Comparison of ENCODE assay signal across 9 cellular contexts in the genomic region with DNA sequence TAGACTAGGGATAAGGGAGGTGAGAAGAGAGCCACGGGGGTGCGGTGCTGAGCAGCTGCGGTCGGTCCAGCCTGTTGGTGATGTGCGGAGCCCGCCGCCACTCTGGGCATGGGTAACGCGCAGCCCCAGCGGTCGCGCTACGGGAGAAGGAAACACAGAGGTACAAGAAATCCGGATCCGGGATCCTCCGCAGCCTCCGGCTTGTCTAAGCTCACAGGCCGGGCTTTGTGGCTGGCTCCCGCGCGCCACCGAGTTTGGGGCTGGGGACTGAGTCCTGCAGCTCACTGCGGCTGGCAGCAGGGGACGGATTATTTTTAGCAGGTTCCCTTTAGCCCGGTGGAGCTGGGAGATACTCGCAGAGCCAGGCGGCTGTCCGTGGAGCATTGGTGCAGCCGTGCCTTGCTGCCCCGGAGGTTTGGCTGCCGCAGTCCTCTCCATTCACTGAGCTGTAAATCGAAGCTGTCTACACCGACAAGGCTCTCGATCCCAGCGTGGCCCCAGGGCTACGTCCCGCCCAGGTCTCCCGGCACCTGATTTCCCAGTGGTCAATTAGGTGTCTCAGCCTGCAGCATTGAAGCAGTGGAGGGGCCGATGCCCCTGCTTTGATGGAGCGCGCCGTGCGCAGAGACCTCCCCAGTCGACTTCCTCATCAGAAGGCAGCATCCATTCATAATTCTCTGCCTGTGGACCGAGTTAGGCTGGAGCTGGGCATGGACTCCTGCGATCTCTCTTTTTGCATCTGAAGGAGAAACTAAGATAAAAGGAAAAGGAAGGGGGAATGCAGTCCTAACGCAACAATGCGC.
DNase-seq lines count a peak whose midpoint lies in the region; ATAC-seq and TF ChIP-seq lines count a peak whose summit lies in the region.
"Had no signal": no experiment of that assay in that cellular context is flagged by ENCODE, and none has a peak within 500 bp of the region (broad histone marks: within the 10 kb centered on the region; RNA-seq: fewer than 3 reads in every experiment).

No MANE protein-coding gene starts in this region.

- H3K9ac ChIP-seq in stomach smooth muscle (ENCODE audit: low read length in 2 of 2): no peak overlapping the region

- H3K4me1 ChIP-seq in Peyer's patch: no peaks in the 10 kb centered on the region
- H3K4me1 ChIP-seq in stomach smooth muscle (ENCODE audit: control insufficient read depth, insufficient read depth, low read length): peaks cover 13% of the 10 kb centered on the region

- TF ChIP-seq CTCF in Peyer's patch (IDR thresholded peaks at IDR 0.05): no peak
- no peak for TF ChIP-seq CTCF in brain microvascular endothelial cell (IDR thresholded peaks at IDR 0.05; ENCODE audit: low read depth, low read length, missing control alignments)
- no peak for TF ChIP-seq CTCF in kidney epithelial cell (IDR thresholded peaks at IDR 0.05; ENCODE audit: insufficient read depth, low read length, poor library complexity, severe bottlenecking)

- DNase-seq in Peyer's patch: no peak
- no peak for DNase-seq in brain microvascular endothelial cell
- no peak for DNase-seq in kidney epithelial cell (ENCODE audit: low read depth)
- DNase-seq in OCI-M2 (lab: John Stamatoyannopoulos, UW; ENCODE audit: unreplicated experiment): no peak
- DNase-seq: Karpas-422, T1000 had no signal

- no peak for TF ChIP-seq POLR2A in Peyer's patch (IDR thresholded peaks at IDR 0.05)

- ATAC-seq in GM18870 (IDR thresholded peaks at IDR 0.05; ENCODE audit: unreplicated experiment) (no peak), GM19455 (IDR thresholded peaks at IDR 0.05; ENCODE audit: unreplicated experiment) (no peak)

- in situ Hi-C loops in brain microvascular endothelial cell (cut with HindIII; ENCODE audit: low pct_ligation_motif_present, low sequenced_read_pairs): no loop called here

- no peaks in the 10 kb centered on the region for H3K36me3 ChIP-seq in Peyer's patch
- no peaks in the 10 kb centered on the region for H3K36me3 ChIP-seq in brain microvascular endothelial cell (replicated peaks)
- no peaks in the 10 kb centered on the region for H3K36me3 ChIP-seq in kidney epithelial cell (ENCODE audit: control insufficient read depth, insufficient read depth, low read length)
- no peaks in the 10 kb centered on the region for H3K36me3 ChIP-seq in stomach smooth muscle (ENCODE audit: control insufficient read depth in 2 of 2, insufficient read depth in 2 of 2, low read length in 2 of 2)

- H3K9me3 ChIP-seq in Peyer's patch (no peaks in the 10 kb centered on the region), stomach smooth muscle (ENCODE audit: control insufficient read depth in 2 of 2, low read length in 2 of 2) (no peaks in the 10 kb centered on the region)

- no peaks in the 10 kb centered on the region for H3K27me3 ChIP-seq in Peyer's patch
- no peaks in the 10 kb centered on the region for H3K27me3 ChIP-seq in brain microvascular endothelial cell (replicated peaks)
- H3K27me3 ChIP-seq in kidney epithelial cell (ENCODE audit: control insufficient read depth, insufficient read depth, low read length): no peaks in the 10 kb centered on the region
- peaks cover 0 to 11% of the 10 kb centered on the region in 2 donors for H3K27me3 ChIP-seq in stomach smooth muscle (ENCODE audit: control insufficient read depth in 1 of 2, insufficient read depth in 2 of 2, low read length in 2 of 2)

- H3K4me3 ChIP-seq in Peyer's patch (peak overlapping the region in 3 of 4 donors; percentile 9 to 31 (median 10)), brain microvascular endothelial cell (ENCODE audit: low read depth, low read length) (peak overlapping the region; percentile 32), kidney epithelial cell (ENCODE audit: low read depth, low read length) (peak overlapping the region; percentile 20), stomach smooth muscle (ENCODE audit: low read length in 2 of 2) (peak overlapping the region; percentile 51 to 66)

- H3K27ac ChIP-seq in Peyer's patch: no peak overlapping the region
- no peak overlapping the region for H3K27ac ChIP-seq in brain microvascular endothelial cell
- no peak overlapping the region for H3K27ac ChIP-seq in stomach smooth muscle (ENCODE audit: low read length)
